13 cellular contexts compared by ENCODE assay signal in the genomic region with DNA sequence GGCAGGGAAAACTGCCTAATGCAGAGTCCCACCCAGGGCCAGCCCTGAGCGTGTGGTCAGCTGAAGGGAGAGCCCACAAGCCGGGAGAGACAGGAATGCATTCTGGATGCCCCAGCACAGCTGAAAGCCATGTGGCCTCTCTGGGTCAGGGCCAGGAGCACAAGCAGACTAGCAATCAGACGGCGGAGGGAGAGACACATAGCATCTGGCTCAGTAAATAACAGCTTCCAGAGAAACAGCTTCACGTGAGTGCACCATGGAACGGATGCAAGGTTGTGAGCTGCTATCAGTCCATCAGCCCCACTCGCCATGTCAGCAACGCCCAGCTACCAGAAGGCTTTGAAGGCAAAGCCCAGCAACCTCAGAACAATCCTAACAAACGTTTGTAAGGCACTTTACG. TPM values are rescaled to one million over a fixed set of nuclear protein-coding genes. Genes with fewer than 3 reads are reported as not detected.
A peak's percentile ranks its signal among the peaks of the same experiment; 100 is the strongest.
DNase-seq lines count a peak whose midpoint lies in the region; ATAC-seq and TF ChIP-seq lines count a peak whose summit lies in the region.
"Had no signal": no experiment of that assay in that cellular context is flagged by ENCODE, and none has a peak within 500 bp of the region (broad histone marks: within the 10 kb centered on the region; RNA-seq: fewer than 3 reads in every experiment).

No MANE protein-coding gene starts in this region.

- ATAC-seq in activated CD4-positive, alpha-beta T cell treated with anti-CD3 and anti-CD28 coated beads for 36 hours = no peak
- no peak for ATAC-seq in HG03432 (IDR thresholded peaks at IDR 0.05; ENCODE audit: unreplicated experiment)

- POLR2A ChIA-PET in activated CD4-positive, alpha-beta T cell treated with anti-CD3 and anti-CD28 coated beads for 36 hours (lab: Charles Lee) = no interaction called here

- H3K27me3 Mint-ChIP-seq in activated CD4-positive, alpha-beta T cell treated with anti-CD3 and anti-CD28 coated beads for 36 hours = no peaks in the 10 kb centered on the region

- peak; percentile 83 for DNase-seq in AG09319 (ENCODE audit: extremely low read depth, low read depth)
- peak; percentile 4 for DNase-seq in NCI-H2171 (lab: John Stamatoyannopoulos, UW)
- peak; percentile 90 for DNase-seq in fibroblast of peridontal ligament (ENCODE audit: extremely low read depth)
- DNase-seq in myocyte (ENCODE audit: low read depth) = peak; percentile 99
- no peak for DNase-seq in activated CD4-positive, alpha-beta T cell treated with anti-CD3 and anti-CD28 coated beads for 36 hours
- no peak for DNase-seq in cerebellar nuclear complex (lab: John Stamatoyannopoulos, UW)
- no peak for DNase-seq in NCI-H526 (lab: John Stamatoyannopoulos, UW)
- DNase-seq: activated CD4-positive, alpha-beta memory T cell treated with anti-CD3 and anti-CD28 coated beads, Interleukin-2, amount 10 ng/mL, durations not matched to agents 7 days and 5 days; NCI-H526 treated with DMSO at 0.1 percent for 48 hours had no signal

- intact Hi-C loops in activated CD4-positive, alpha-beta T cell treated with anti-CD3 and anti-CD28 coated beads for 36 hours (cut with DNase I, micrococcal nuclease) = no loop called here

- H3K4me3 Mint-ChIP-seq in activated CD4-positive, alpha-beta T cell treated with anti-CD3 and anti-CD28 coated beads for 36 hours = no peak overlapping the region
- H3K4me3 Mint-ChIP-seq: activated CD4-positive, alpha-beta memory T cell treated with anti-CD3 and anti-CD28 coated beads, Interleukin-2, amount 10 ng/mL, durations not matched to agents 7 days and 5 days; CD14-positive monocyte; stimulated activated naive CD8-positive, alpha-beta T cell treated with anti-CD3 and anti-CD28 coated beads, Interleukin-15, Interleukin-2, amounts not matched to agents 100 ng/mL and 50 ng/mL, for 24 hours had no signal

- no peaks in the 10 kb centered on the region for H3K4me1 Mint-ChIP-seq in activated CD4-positive, alpha-beta T cell treated with anti-CD3 and anti-CD28 coated beads for 36 hours
- H3K4me1 Mint-ChIP-seq: activated CD4-positive, alpha-beta memory T cell treated with anti-CD3 and anti-CD28 coated beads, Interleukin-2, amount 10 ng/mL, durations not matched to agents 7 days and 5 days; CD14-positive monocyte had no signal

- H3K36me3 Mint-ChIP-seq in activated CD4-positive, alpha-beta T cell treated with anti-CD3 and anti-CD28 coated beads for 36 hours (ENCODE audit: low read depth) = no peaks in the 10 kb centered on the region
- H3K36me3 Mint-ChIP-seq: CD14-positive monocyte had no signal

- no peaks in the 10 kb centered on the region for H3K9me3 Mint-ChIP-seq in activated CD4-positive, alpha-beta T cell treated with anti-CD3 and anti-CD28 coated beads for 36 hours (ENCODE audit: low read depth)
- H3K9me3 Mint-ChIP-seq: activated CD4-positive, alpha-beta memory T cell treated with anti-CD3 and anti-CD28 coated beads, Interleukin-2, amount 10 ng/mL, durations not matched to agents 7 days and 5 days; CD14-positive monocyte; stimulated activated naive CD8-positive, alpha-beta T cell treated with anti-CD3 and anti-CD28 coated beads, Interleukin-15, Interleukin-2, amounts not matched to agents 100 ng/mL and 50 ng/mL, for 24 hours had no signal

- H3K27ac Mint-ChIP-seq in activated CD4-positive, alpha-beta T cell treated with anti-CD3 and anti-CD28 coated beads for 36 hours = no peak overlapping the region
- H3K27ac Mint-ChIP-seq: activated CD4-positive, alpha-beta memory T cell treated with anti-CD3 and anti-CD28 coated beads, Interleukin-2, amount 10 ng/mL, durations not matched to agents 7 days and 5 days; CD14-positive monocyte; stimulated activated naive CD8-positive, alpha-beta T cell treated with anti-CD3 and anti-CD28 coated beads, Interleukin-15, Interleukin-2, amounts not matched to agents 100 ng/mL and 50 ng/mL, for 24 hours had no signal

- CTCF ChIA-PET in activated CD4-positive, alpha-beta T cell treated with anti-CD3 and anti-CD28 coated beads for 36 hours (lab: Charles Lee) = interaction anchor here (0.6 to 1.4 kb wide), 5 partner anchors 14 to 211 kb away, joined by 3 to 6 read pairs (median 3); no protein-coding TSS in a partner anchor

- no peak for TF ChIP-seq CTCF in AG09319 (IDR thresholded peaks at IDR 0.05; ENCODE audit: low read depth, low read length)

RNA-seq across cellular contexts. Expression of gene TMEM106C, which starts 28.2 kb away (rescaled TPM):
- total RNA-seq in myocyte = 56.4 and 57.9 TPM in 2 replicates
- 133 TPM for polyA plus RNA-seq in myocyte (2012)
- total RNA-seq in activated CD4-positive, alpha-beta T cell treated with anti-CD3 and anti-CD28 coated beads for 36 hours = 100 to 1,000 TPM; 159 to 248 TPM

RNA-seq across cellular contexts. Expression of gene VDR, which starts 30.4 kb away (rescaled TPM):
- total RNA-seq in myocyte = 17.6 and 22.1 TPM in 2 replicates
- polyA plus RNA-seq in myocyte (2012) = 71.5 TPM
- 100 to 1,000 TPM; 108 to 124 TPM for total RNA-seq in activated CD4-positive, alpha-beta T cell treated with anti-CD3 and anti-CD28 coated beads for 36 hours
- total RNA-seq: frontal cortex had no signal

Comparison
In these comparisons a context has a peak if more than half of its experiments do, and no peak if none do; other contexts are left out.
1. DNase-seq: peak in AG09319 (single experiment), NCI-H2171 (single experiment), fibroblast of peridontal ligament (single experiment) and myocyte (single experiment); none in activated CD4-positive, alpha-beta T cell treated with anti-CD3 and anti-CD28 coated beads for 36 hours (single experiment), cerebellar nuclear complex (0 of 2) and NCI-H526 (0 of 2).